ENCODE assay signal across 30 cellular contexts in the genomic region with DNA sequence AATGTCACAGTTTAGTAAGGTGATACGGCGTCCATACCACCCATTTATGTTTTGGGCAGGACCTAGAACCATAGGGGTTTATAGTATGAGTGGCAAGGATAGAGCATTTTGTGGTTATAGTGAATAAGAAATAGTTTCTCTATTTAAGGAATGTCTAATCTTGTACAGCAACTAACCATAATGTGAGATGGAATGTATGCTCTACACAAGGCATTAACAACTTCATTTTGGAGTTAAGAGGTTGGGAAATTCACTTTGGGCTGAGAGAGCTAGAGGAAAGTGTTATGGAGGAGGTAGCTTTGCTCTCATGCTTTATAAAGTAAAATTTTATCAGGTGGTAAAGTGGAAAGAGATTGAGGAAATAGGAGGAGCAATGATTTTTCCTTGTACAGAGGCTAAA. TPM values are rescaled to one million over a fixed set of nuclear protein-coding genes. Genes with fewer than 3 reads are reported as not detected.
DNase-seq lines count a peak whose midpoint lies in the region; ATAC-seq, FAIRE-seq and TF ChIP-seq lines count a peak whose summit lies in the region.
"Had no signal": no experiment of that assay in that cellular context is flagged by ENCODE, and none has a peak within 500 bp of the region (broad histone marks: within the 10 kb centered on the region; RNA-seq: fewer than 3 reads in every experiment).

No MANE protein-coding gene starts in this region.

- H4K20me1 ChIP-seq in Karpas-422 (ENCODE audit: insufficient read depth, low read depth, low read length) (peaks cover 20% of the 10 kb centered on the region), osteoblast (ENCODE audit: insufficient read depth, low read length) (peaks cover 18% of the 10 kb centered on the region), HepG2 (ENCODE audit: insufficient read depth, low read length) (peaks cover 17% of the 10 kb centered on the region)

- no peak for TF ChIP-seq CTCF in chondrocyte (IDR thresholded peaks at IDR 0.05)
- no peak for TF ChIP-seq CTCF in osteoblast (IDR thresholded peaks at IDR 0.05; ENCODE audit: extremely low read depth, low read depth, low read length)
- no peak for TF ChIP-seq CTCF in HepG2 (CRISPR knock-in tag; IDR thresholded peaks at IDR 0.05)

- H3K4me2 ChIP-seq in Karpas-422 (ENCODE audit: low read depth, low read length, poor library complexity, severe bottlenecking) (no peak overlapping the region), osteoblast (ENCODE audit: insufficient read depth, low read length) (no peak overlapping the region), HepG2 (ENCODE audit: low read depth, low read length) (no peak overlapping the region)
- H3K4me2 ChIP-seq: KMS-11 had no signal

- TF ChIP-seq POLR2A in HepG2 (IDR thresholded peaks at IDR 0.05; ENCODE audit: insufficient read depth in 1 of 2, low read depth in 2 of 2, low read length in 2 of 2), result no peak

- H3K4me3 Mint-ChIP-seq in CD4-positive, CD25-positive, alpha-beta regulatory T cell, result peak overlapping the region in 1 of 4 donors; percentile 74
- H3K4me3 Mint-ChIP-seq in chondrocyte (ENCODE audit: unreplicated experiment), result no peak overlapping the region
- H3K4me3 Mint-ChIP-seq: activated CD4-positive, alpha-beta T cell treated with anti-CD3 and anti-CD28 coated beads for 36 hours; activated naive CD8-positive, alpha-beta T cell treated with anti-CD3 and anti-CD28 coated beads, Interleukin-2, amount 50 U/mL, for 24 hours; brain; effector memory CD8-positive, alpha-beta T cell had no signal

- no peak for FAIRE-seq in HepG2 (lab: Jason Lieb, UNC)
- FAIRE-seq: G401.6 had no signal

- CTCF ChIA-PET in HepG2 (lab: Yijun Ruan, JAX; ENCODE audit: low intra/inter-chr PET ratio, low total read pairs), result no interaction called here

- peaks cover 9% of the 10 kb centered on the region for H3K27me3 Mint-ChIP-seq in CD4-positive, CD25-positive, alpha-beta regulatory T cell
- H3K27me3 Mint-ChIP-seq in chondrocyte (ENCODE audit: low read depth), result no peaks in the 10 kb centered on the region
- H3K27me3 Mint-ChIP-seq: activated CD4-positive, alpha-beta T cell treated with anti-CD3 and anti-CD28 coated beads for 36 hours; effector memory CD8-positive, alpha-beta T cell had no signal

- no peaks in the 10 kb centered on the region for H3K27me3 ChIP-seq in CD4-positive, CD25-positive, alpha-beta regulatory T cell (ENCODE audit: control insufficient read depth, insufficient read depth, low read length)
- H3K27me3 ChIP-seq in Karpas-422 (ENCODE audit: low read length), result no peaks in the 10 kb centered on the region
- no peaks in the 10 kb centered on the region for H3K27me3 ChIP-seq in osteoblast (ENCODE audit: insufficient read depth, low read length)
- H3K27me3 ChIP-seq in HepG2 (ENCODE audit: control insufficient read depth in 1 of 2, insufficient read depth in 2 of 2, low read length in 2 of 2), result no peaks in the 10 kb centered on the region; a peak in 1 of 5 replicates
- H3K27me3 ChIP-seq: heart right ventricle, stomach, thyroid gland, vagina had no signal

- no peak overlapping the region for H2AFZ ChIP-seq in Karpas-422 (ENCODE audit: low read length)
- H2AFZ ChIP-seq in osteoblast (ENCODE audit: low read length), result no peak overlapping the region
- no peak overlapping the region for H2AFZ ChIP-seq in HepG2 (ENCODE audit: low read length)

- TF ChIP-seq EP300 in HepG2 (IDR thresholded peaks at IDR 0.05; ENCODE audit: low read depth in 2 of 2, low read length in 2 of 2), result no peak
- no peak for TF ChIP-seq EP300 in HepG2 (CRISPR knock-in tag; IDR thresholded peaks at IDR 0.05; ENCODE audit: borderline replicate concordance)

- H3K27ac ChIP-seq in CD4-positive, CD25-positive, alpha-beta regulatory T cell (ENCODE audit: insufficient read depth, low read length, poor library complexity, severe bottlenecking), result no peak overlapping the region
- peak overlapping the region; percentile 16; the same call in 1 of the 2 replicates for H3K27ac ChIP-seq in Karpas-422 (ENCODE audit: low read length)
- no peak overlapping the region for H3K27ac ChIP-seq in osteoblast (ENCODE audit: low read depth, low read length)
- H3K27ac ChIP-seq in HepG2 (ENCODE audit: extremely low read length, insufficient read depth, low read length), result no peak overlapping the region
- H3K27ac ChIP-seq: KMS-11, stomach, thyroid gland, vagina had no signal

- peaks cover 11 to 32% (median 20%) of the 10 kb centered on the region in 4 donors for H3K4me1 Mint-ChIP-seq in CD4-positive, CD25-positive, alpha-beta regulatory T cell
- peaks cover 17% of the 10 kb centered on the region for H3K4me1 Mint-ChIP-seq in chondrocyte (ENCODE audit: low read depth)

- no peaks in the 10 kb centered on the region for H3K9me2 ChIP-seq in Karpas-422 (replicated peaks; ENCODE audit: insufficient read depth, low read length)

- H3K36me3 Mint-ChIP-seq in CD4-positive, CD25-positive, alpha-beta regulatory T cell, result peaks cover 17% of the 10 kb centered on the region
- H3K36me3 Mint-ChIP-seq in chondrocyte (ENCODE audit: low read depth), result peaks cover 17% of the 10 kb centered on the region

- peaks cover 15% of the 10 kb centered on the region for H3K36me3 ChIP-seq in CD4-positive, CD25-positive, alpha-beta regulatory T cell (ENCODE audit: control insufficient read depth, insufficient read depth, low read length)
- H3K36me3 ChIP-seq in Karpas-422 (ENCODE audit: insufficient read depth, low read length) (peaks cover 17% of the 10 kb centered on the region), osteoblast (ENCODE audit: insufficient read depth, low read length) (peaks cover 14% of the 10 kb centered on the region), HepG2 (replicated peaks in 1 of 2; ENCODE audit: control insufficient read depth in 1 of 2, insufficient read depth in 2 of 2, low read length in 2 of 2) (peaks cover 0 to 8% of the 10 kb centered on the region in 2 experiments; a peak in 2 of 5 replicates)

- peaks cover 0 to 2% (median 0%) of the 10 kb centered on the region in 7 donors for H3K9me3 Mint-ChIP-seq in CD4-positive, CD25-positive, alpha-beta regulatory T cell
- H3K9me3 Mint-ChIP-seq in chondrocyte (ENCODE audit: low read depth), result no peaks in the 10 kb centered on the region
- H3K9me3 Mint-ChIP-seq: activated naive CD8-positive, alpha-beta T cell treated with anti-CD3 and anti-CD28 coated beads, Interleukin-2, amount 50 U/mL, for 24 hours; effector memory CD8-positive, alpha-beta T cell had no signal

- intact Hi-C loops in HepG2 (cut with micrococcal nuclease; ENCODE audit: unreplicated experiment), result no loop called here

- POLR2A ChIA-PET in HepG2 (lab: Yijun Ruan, JAX), result no interaction called here

- 98% methylated on average over 2 of the region's 2 CpGs for WGBS in HepG2 (ENCODE audit: low lambda C conversion rate)

- in situ Hi-C loops in HepG2 (cut with HindIII; ENCODE audit: extremely low pct_ligation_motif_present, low pct_unique_long_range_greater_than_20kb), result no loop called here

- peaks cover 8% of the 10 kb centered on the region for H3K4me1 ChIP-seq in CD4-positive, CD25-positive, alpha-beta regulatory T cell (ENCODE audit: control insufficient read depth, insufficient read depth, low read length, poor library complexity, severe bottlenecking)
- H3K4me1 ChIP-seq in Karpas-422 (ENCODE audit: low read length) (peaks cover 19% of the 10 kb centered on the region), osteoblast (ENCODE audit: insufficient read depth, low read length) (peaks cover 7% of the 10 kb centered on the region), HepG2 (ENCODE audit: insufficient read depth, low read length) (peaks cover 17% of the 10 kb centered on the region)

- no TSS peak for BruUV-seq in HepG2 (replicated peaks; lab: Mats Ljungman, UMichigan)

- H3K27ac Mint-ChIP-seq in CD4-positive, CD25-positive, alpha-beta regulatory T cell, result peak overlapping the region in 2 of 3 donors; percentile 22 to 42
- peak overlapping the region; percentile 23 for H3K27ac Mint-ChIP-seq in chondrocyte (ENCODE audit: unreplicated experiment)
- H3K27ac Mint-ChIP-seq: activated CD4-positive, alpha-beta T cell treated with anti-CD3 and anti-CD28 coated beads for 36 hours; activated naive CD8-positive, alpha-beta T cell treated with anti-CD3 and anti-CD28 coated beads, Interleukin-2, amount 50 U/mL, for 24 hours had no signal

- ATAC-seq in CD4-positive, CD25-positive, alpha-beta regulatory T cell (ENCODE audit: low read depth in 2 of 2), result no peak
- ATAC-seq in GM18861 (IDR thresholded peaks at IDR 0.05; ENCODE audit: unreplicated experiment), result no peak
- ATAC-seq in HepG2, result no peak
- ATAC-seq: activated CD4-positive, alpha-beta T cell treated with anti-CD3 and anti-CD28 coated beads for 36 hours; activated naive CD8-positive, alpha-beta T cell treated with anti-CD3 and anti-CD28 coated beads, Interleukin-2, amount 50 U/mL, for 24 hours; effector memory CD8-positive, alpha-beta T cell; HCT116; heart right ventricle; SK-N-SH treated with all-trans-retinoic acid at 6 μM for 48 hours had no signal

- TF ChIP-seq RAD21 in HepG2 (CRISPR knock-in tag; IDR thresholded peaks at IDR 0.05), result no peak

- no peak overlapping the region for H3K9ac ChIP-seq in Karpas-422 (ENCODE audit: low read length)
- H3K9ac ChIP-seq in HepG2 (ENCODE audit: insufficient read depth, low read depth, low read length), result no peak overlapping the region
- H3K9ac ChIP-seq: KMS-11 had no signal

- DNase-seq in CD4-positive, CD25-positive, alpha-beta regulatory T cell, result no peak
- DNase-seq in Karpas-422, result no peak
- no peak for DNase-seq in chondrocyte (ENCODE audit: low spot score)
- peak; percentile 76 for DNase-seq in osteoblast (ENCODE audit: insufficient read length, low spot score, missing footprints)
- DNase-seq in GOT3 (lab: John Stamatoyannopoulos, UW), result no peak
- DNase-seq in HepG2 (ENCODE audit: low spot score), result no peak
- DNase-seq in amygdala (lab: John Stamatoyannopoulos, UW), result no peak
- DNase-seq: activated CD4-positive, alpha-beta T cell treated with anti-CD3 and anti-CD28 coated beads for 36 hours; activated gamma-delta T cell; activated naive CD8-positive, alpha-beta T cell treated with anti-CD3 and anti-CD28 coated beads, Interleukin-2, amount 50 U/mL, for 24 hours; activated T-cell treated with anti-CD3 and anti-CD28 coated beads for 4 hours; DMS153; effector memory CD8-positive, alpha-beta T cell; erythroblast; foreskin melanocyte; heart right ventricle; mesendoderm; NCI-H1436; NCI-H446; stomach; thyroid gland had no signal

- H3K79me2 ChIP-seq in Karpas-422 (ENCODE audit: low read length) (peaks cover 36% of the 10 kb centered on the region), osteoblast (ENCODE audit: insufficient read depth, low read length) (peaks cover 31% of the 10 kb centered on the region), HepG2 (ENCODE audit: insufficient read depth, low read length) (peaks cover 27% of the 10 kb centered on the region)

- no peak overlapping the region for H3K4me3 ChIP-seq in CD4-positive, CD25-positive, alpha-beta regulatory T cell (ENCODE audit: low read depth, low read length)
- H3K4me3 ChIP-seq in Karpas-422 (ENCODE audit: low read length) (no peak overlapping the region), osteoblast (ENCODE audit: insufficient read depth, low read length) (no peak overlapping the region), HepG2 (replicated peaks in 1 of 3; ENCODE audit: insufficient read depth in 1 of 3, low read depth in 2 of 3, low read length in 3 of 3) (no peak overlapping the region)
- H3K4me3 ChIP-seq: coronary artery, heart right ventricle, stomach, thyroid gland, vagina had no signal

- no peaks in the 10 kb centered on the region for H3K9me3 ChIP-seq in CD4-positive, CD25-positive, alpha-beta regulatory T cell (ENCODE audit: control insufficient read depth in 2 of 2, low read length in 2 of 2)
- H3K9me3 ChIP-seq in Karpas-422 (ENCODE audit: low read length) (no peaks in the 10 kb centered on the region), osteoblast (ENCODE audit: low read depth, low read length) (no peaks in the 10 kb centered on the region), HepG2 (ENCODE audit: low read length) (no peaks in the 10 kb centered on the region)
- H3K9me3 ChIP-seq: heart right ventricle, stomach, thyroid gland, vagina had no signal

RNA-seq across cellular contexts. Expression of gene MCL1, which starts 3.0 kb away (rescaled TPM):
- 764 TPM for total RNA-seq in CD4-positive, CD25-positive, alpha-beta regulatory T cell
- 100 to 1,000 TPM; 167 to 209 (median 178) TPM for polyA plus RNA-seq in CD4-positive, CD25-positive, alpha-beta regulatory T cell
- 141 and 150 TPM in 2 replicates for total RNA-seq in Karpas-422 (2014; rRNA removed; shearing (Covaris generic); ENCODE audit: low replicate concordance)
- total RNA-seq in chondrocyte (211 to 264 TPM (median 255 TPM) in 3 replicates), osteoblast (168 and 176 TPM in 2 replicates), HepG2 (2016; rRNA removed; fragmentation: Illumina TruSeq; extraction: Trizol) (113 and 125 TPM in 2 replicates)
- 16.3 and 19.0 TPM in 2 replicates for total RNA-seq in HepG2 (2016; cell fraction: cytosol; rRNA removed; fragmentation: Illumina TruSeq; extraction: Trizol; ENCODE audit: low read depth)
- total RNA-seq in HepG2 (2016; cell fraction: insoluble cytoplasmic fraction; rRNA removed; fragmentation: Illumina TruSeq; extraction: Trizol), result 108 and 127 TPM in 2 replicates
- 41.9 and 48.9 TPM in 2 replicates for total RNA-seq in HepG2 (2016; cell fraction: membrane; rRNA removed; fragmentation: Illumina TruSeq; extraction: Trizol)
- 150 and 151 TPM in 2 replicates for total RNA-seq in HepG2 (2016; cell fraction: nucleus; rRNA removed; fragmentation: Illumina TruSeq; extraction: Trizol)
- polyA plus RNA-seq in HepG2 (2011; rRNA removed), result 69.5 and 70.6 TPM in 2 replicates
- 40.6 and 51.3 TPM in 2 replicates for polyA plus RNA-seq in HepG2 (2011; cell fraction: cytosol; rRNA removed)
- 127 and 138 TPM in 2 replicates for polyA plus RNA-seq in HepG2 (2011; cell fraction: nucleus; rRNA removed)
- polyA plus RNA-seq in HepG2 (2012), result 59.5 and 80.1 TPM in 2 replicates
- 5.6 and 6.4 TPM in 2 replicates for polyA plus RNA-seq in HepG2 (2016; cell fraction: cytosol; fragmentation: Illumina TruSeq; extraction: Trizol; ENCODE audit: low read depth)
- polyA plus RNA-seq in HepG2 (2016; cell fraction: insoluble cytoplasmic fraction; fragmentation: Illumina TruSeq; extraction: Trizol; ENCODE audit: low read depth), result 99.4 and 100.0 TPM in 2 replicates
- 21.9 and 23.4 TPM in 2 replicates for polyA plus RNA-seq in HepG2 (2016; cell fraction: membrane; fragmentation: Illumina TruSeq; extraction: Trizol; ENCODE audit: low read depth)
- polyA plus RNA-seq in HepG2 (2016; cell fraction: nucleus; fragmentation: Illumina TruSeq; extraction: Trizol; ENCODE audit: insufficient read depth, low read depth), result 207 and 216 TPM in 2 replicates
- polyA minus RNA-seq in HepG2 (2011; rRNA and poly(A)+ RNA removed; ENCODE audit: low replicate concordance), result 65.4 and 90.8 TPM in 2 replicates
- polyA minus RNA-seq in HepG2 (2011; cell fraction: cytosol; rRNA and poly(A)+ RNA removed), result 72.9 and 73.2 TPM in 2 replicates
- polyA minus RNA-seq in HepG2 (2011; cell fraction: nucleus; rRNA and poly(A)+ RNA removed), result 152 and 196 TPM in 2 replicates

RNA-seq across cellular contexts. Expression of gene ADAMTSL4, which starts 33.2 kb away (rescaled TPM):
- 0.12 TPM for total RNA-seq in CD4-positive, CD25-positive, alpha-beta regulatory T cell
- under 1 TPM in 1 of 4 donors, not detected in 3; 0.22 TPM for polyA plus RNA-seq in CD4-positive, CD25-positive, alpha-beta regulatory T cell
- total RNA-seq in Karpas-422 (2014; rRNA removed; shearing (Covaris generic); ENCODE audit: low replicate concordance), result not detected in 2 replicates
- total RNA-seq in chondrocyte (3.6 to 5.7 TPM (median 5.1 TPM) in 3 replicates), osteoblast (3.2 and 5.4 TPM in 2 replicates), HepG2 (2016; rRNA removed; fragmentation: Illumina TruSeq; extraction: Trizol) (1.9 and 3.9 TPM in 2 replicates)
- 1.3 and 1.4 TPM in 2 replicates for total RNA-seq in HepG2 (2016; cell fraction: cytosol; rRNA removed; fragmentation: Illumina TruSeq; extraction: Trizol; ENCODE audit: low read depth)
- 1.4 and 3.5 TPM in 2 replicates for total RNA-seq in HepG2 (2016; cell fraction: insoluble cytoplasmic fraction; rRNA removed; fragmentation: Illumina TruSeq; extraction: Trizol)
- 2.8 TPM in 2 replicates for total RNA-seq in HepG2 (2016; cell fraction: membrane; rRNA removed; fragmentation: Illumina TruSeq; extraction: Trizol)
- 5.1 and 8.0 TPM in 2 replicates for total RNA-seq in HepG2 (2016; cell fraction: nucleus; rRNA removed; fragmentation: Illumina TruSeq; extraction: Trizol)
- polyA plus RNA-seq in HepG2 (2011; rRNA removed), result 15.1 and 16.4 TPM in 2 replicates
- polyA plus RNA-seq in HepG2 (2011; cell fraction: cytosol; rRNA removed), result 7.9 and 8.3 TPM in 2 replicates
- polyA plus RNA-seq in HepG2 (2011; cell fraction: nucleus; rRNA removed), result 81.6 and 99.7 TPM in 2 replicates
- polyA plus RNA-seq in HepG2 (2012), result 6.4 and 10.9 TPM in 2 replicates
- polyA plus RNA-seq in HepG2 (2016; cell fraction: cytosol; fragmentation: Illumina TruSeq; extraction: Trizol; ENCODE audit: low read depth), result 0.93 and 1.3 TPM in 2 replicates
- polyA plus RNA-seq in HepG2 (2016; cell fraction: insoluble cytoplasmic fraction; fragmentation: Illumina TruSeq; extraction: Trizol; ENCODE audit: low read depth), result 4.0 and 4.2 TPM in 2 replicates
- 3.3 and 3.7 TPM in 2 replicates for polyA plus RNA-seq in HepG2 (2016; cell fraction: membrane; fragmentation: Illumina TruSeq; extraction: Trizol; ENCODE audit: low read depth)
- polyA plus RNA-seq in HepG2 (2016; cell fraction: nucleus; fragmentation: Illumina TruSeq; extraction: Trizol; ENCODE audit: insufficient read depth, low read depth), result 32.6 and 38.0 TPM in 2 replicates
- 5.9 and 8.8 TPM in 2 replicates for polyA minus RNA-seq in HepG2 (2011; rRNA and poly(A)+ RNA removed; ENCODE audit: low replicate concordance)
- polyA minus RNA-seq in HepG2 (2011; cell fraction: cytosol; rRNA and poly(A)+ RNA removed), result 5.3 and 6.0 TPM in 2 replicates
- 9.4 TPM in 2 replicates for polyA minus RNA-seq in HepG2 (2011; cell fraction: nucleus; rRNA and poly(A)+ RNA removed)
- total RNA-seq: OCI-LY7 had no signal

RNA-seq across cellular contexts. Expression of gene ENSA, which starts 47.0 kb away (rescaled TPM):
- 169 TPM for total RNA-seq in CD4-positive, CD25-positive, alpha-beta regulatory T cell
- 10 to 100 TPM; 41.2 to 61.9 (median 52.4) TPM for polyA plus RNA-seq in CD4-positive, CD25-positive, alpha-beta regulatory T cell
- total RNA-seq in Karpas-422 (2014; rRNA removed; shearing (Covaris generic); ENCODE audit: low replicate concordance), result 113 and 121 TPM in 2 replicates
- 85.5 to 125 TPM (median 85.7 TPM) in 3 replicates for total RNA-seq in chondrocyte
- 63.1 and 66.6 TPM in 2 replicates for total RNA-seq in osteoblast
- total RNA-seq in HepG2 (2016; rRNA removed; fragmentation: Illumina TruSeq; extraction: Trizol), result 111 and 137 TPM in 2 replicates
- total RNA-seq in HepG2 (2016; cell fraction: cytosol; rRNA removed; fragmentation: Illumina TruSeq; extraction: Trizol; ENCODE audit: low read depth), result 32.7 and 33.3 TPM in 2 replicates
- 104 and 136 TPM in 2 replicates for total RNA-seq in HepG2 (2016; cell fraction: insoluble cytoplasmic fraction; rRNA removed; fragmentation: Illumina TruSeq; extraction: Trizol)
- total RNA-seq in HepG2 (2016; cell fraction: membrane; rRNA removed; fragmentation: Illumina TruSeq; extraction: Trizol), result 71.0 and 79.7 TPM in 2 replicates
- total RNA-seq in HepG2 (2016; cell fraction: nucleus; rRNA removed; fragmentation: Illumina TruSeq; extraction: Trizol), result 59.2 and 64.7 TPM in 2 replicates
- polyA plus RNA-seq in HepG2 (2011; rRNA removed), result 54.5 and 55.1 TPM in 2 replicates
- 35.3 and 39.9 TPM in 2 replicates for polyA plus RNA-seq in HepG2 (2011; cell fraction: cytosol; rRNA removed)
- polyA plus RNA-seq in HepG2 (2011; cell fraction: nucleus; rRNA removed), result 18.3 and 19.1 TPM in 2 replicates
- 68.7 and 69.6 TPM in 2 replicates for polyA plus RNA-seq in HepG2 (2012)
- 46.8 and 50.7 TPM in 2 replicates for polyA plus RNA-seq in HepG2 (2016; cell fraction: cytosol; fragmentation: Illumina TruSeq; extraction: Trizol; ENCODE audit: low read depth)
- 203 and 211 TPM in 2 replicates for polyA plus RNA-seq in HepG2 (2016; cell fraction: insoluble cytoplasmic fraction; fragmentation: Illumina TruSeq; extraction: Trizol; ENCODE audit: low read depth)
- 87.0 and 96.1 TPM in 2 replicates for polyA plus RNA-seq in HepG2 (2016; cell fraction: membrane; fragmentation: Illumina TruSeq; extraction: Trizol; ENCODE audit: low read depth)
- 97.2 and 103 TPM in 2 replicates for polyA plus RNA-seq in HepG2 (2016; cell fraction: nucleus; fragmentation: Illumina TruSeq; extraction: Trizol; ENCODE audit: insufficient read depth, low read depth)
- polyA minus RNA-seq in HepG2 (2011; rRNA and poly(A)+ RNA removed; ENCODE audit: low replicate concordance), result 25.8 and 53.2 TPM in 2 replicates
- polyA minus RNA-seq in HepG2 (2011; cell fraction: cytosol; rRNA and poly(A)+ RNA removed), result 16.0 and 18.2 TPM in 2 replicates
- 34.9 and 47.6 TPM in 2 replicates for polyA minus RNA-seq in HepG2 (2011; cell fraction: nucleus; rRNA and poly(A)+ RNA removed)
